In genomic region chr19:15223649-15224371, GRCh38 we compare ENCODE assay signal across 8 cellular contexts. TPM values are rescaled to one million over a fixed set of nuclear protein-coding genes. Genes with fewer than 3 reads are reported as not detected.
DNase-seq lines count a peak whose midpoint lies in the region; TF ChIP-seq lines count a peak whose summit lies in the region.

No MANE protein-coding gene starts in this region.

- no peak overlapping the region for H3K27ac ChIP-seq in HL-60 (replicated peaks)

- peak overlapping the region; percentile 71 for H3K27ac Mint-ChIP-seq in mesothelial cell of epicardium

- POLR2A ChIA-PET in BJ (lab: Charles Lee) = no interaction called here

- DNase-seq in BJ (ENCODE audit: low read depth) (no peak), HL-60 (ENCODE audit: low read depth in 1 of 2, low spot score in 1 of 2) (no peak), cerebellar cortex (ENCODE audit: low spot score) (peak; percentile 22), mesothelial cell of epicardium (ENCODE audit: low spot score in 2 of 2, unreplicated experiment in 2 of 2) (no peak), GM20000 (ENCODE audit: low spot score) (no peak), superior temporal gyrus (ENCODE audit: extremely low spot score) (no peak), GM13976 (ENCODE audit: low spot score) (no peak)
- no peak for DNase-seq in activated CD4-positive, alpha-beta T cell treated with anti-CD3 and anti-CD28 coated beads, Interleukin-2, amount 50 U/mL, for 4 hours

- no peaks in the 10 kb centered on the region for H3K36me3 Mint-ChIP-seq in mesothelial cell of epicardium

- CTCF ChIA-PET in BJ (lab: Yijun Ruan, JAX) = interaction anchor here (0.5 kb wide), 1 partner anchor 25 kb away, joined by 3 read pairs; no protein-coding TSS in a partner anchor

- H3K36me3 ChIP-seq in BJ (ENCODE audit: control insufficient read depth, insufficient read depth, low read length) = no peaks in the 10 kb centered on the region

- peaks cover 15% of the 10 kb centered on the region for H3K4me1 Mint-ChIP-seq in mesothelial cell of epicardium

- H3K9me3 Mint-ChIP-seq in mesothelial cell of epicardium = no peaks in the 10 kb centered on the region

- TF ChIP-seq CTCF in BJ (IDR thresholded peaks at IDR 0.05; ENCODE audit: insufficient read depth, low read depth, low read length) (no peak), HL-60 (IDR thresholded peaks at IDR 0.05; ENCODE audit: insufficient read depth, low read length) (no peak), mesothelial cell of epicardium (IDR thresholded peaks at IDR 0.05; ENCODE audit: unreplicated experiment) (no peak), GM20000 (IDR thresholded peaks at IDR 0.05; ENCODE audit: extremely low read depth, missing control alignments) (no peak), GM13976 (IDR thresholded peaks at IDR 0.05; ENCODE audit: borderline replicate concordance, control extremely low read depth, extremely low read depth, insufficient read depth, missing control alignments) (no peak)

- H3K4me3 ChIP-seq in BJ (ENCODE audit: low read depth, low read length) (peak overlapping the region; percentile 56), HL-60 (replicated peaks; ENCODE audit: insufficient read depth, low read length) (peak overlapping the region; percentile 23)

- H3K4me3 Mint-ChIP-seq in mesothelial cell of epicardium = peak overlapping the region; percentile 84

- in situ Hi-C loops in GM13976 (cut with MboI; ENCODE audit: low sequenced_read_pairs, unreplicated experiment) = no loop called here

- H3K27me3 ChIP-seq in BJ (ENCODE audit: control insufficient read depth, insufficient read depth, low read length) = no peaks in the 10 kb centered on the region
- peaks cover 18% of the 10 kb centered on the region for H3K27me3 ChIP-seq in HL-60 (ENCODE audit: insufficient read depth, poor library complexity, severe bottlenecking)

- no peaks in the 10 kb centered on the region for H3K27me3 Mint-ChIP-seq in mesothelial cell of epicardium (ENCODE audit: low read depth)

RNA-seq across cellular contexts. Expression of gene EPHX3, which starts 8.4 kb away (rescaled TPM):
- polyA plus RNA-seq in BJ (2011; rRNA removed) = 0.04 and 0.05 TPM in 2 replicates
- polyA minus RNA-seq in BJ (2011; rRNA and poly(A)+ RNA removed) = 0.38 TPM in 1 of 2 replicates, not detected in the other
- 2.1 to 2.4 TPM (median 2.1 TPM) in 3 replicates for total RNA-seq in mesothelial cell of epicardium

RNA-seq across cellular contexts. Expression of gene NOTCH3, which starts 23.0 kb away (rescaled TPM):
- 13.3 and 37.6 TPM in 2 replicates for polyA plus RNA-seq in BJ (2011; rRNA removed)
- polyA minus RNA-seq in BJ (2011; rRNA and poly(A)+ RNA removed) = 41.8 and 52.6 TPM in 2 replicates
- 192 to 204 TPM (median 192 TPM) in 3 replicates for total RNA-seq in mesothelial cell of epicardium
